1 cellular context compared by ENCODE assay signal in the genomic region with DNA sequence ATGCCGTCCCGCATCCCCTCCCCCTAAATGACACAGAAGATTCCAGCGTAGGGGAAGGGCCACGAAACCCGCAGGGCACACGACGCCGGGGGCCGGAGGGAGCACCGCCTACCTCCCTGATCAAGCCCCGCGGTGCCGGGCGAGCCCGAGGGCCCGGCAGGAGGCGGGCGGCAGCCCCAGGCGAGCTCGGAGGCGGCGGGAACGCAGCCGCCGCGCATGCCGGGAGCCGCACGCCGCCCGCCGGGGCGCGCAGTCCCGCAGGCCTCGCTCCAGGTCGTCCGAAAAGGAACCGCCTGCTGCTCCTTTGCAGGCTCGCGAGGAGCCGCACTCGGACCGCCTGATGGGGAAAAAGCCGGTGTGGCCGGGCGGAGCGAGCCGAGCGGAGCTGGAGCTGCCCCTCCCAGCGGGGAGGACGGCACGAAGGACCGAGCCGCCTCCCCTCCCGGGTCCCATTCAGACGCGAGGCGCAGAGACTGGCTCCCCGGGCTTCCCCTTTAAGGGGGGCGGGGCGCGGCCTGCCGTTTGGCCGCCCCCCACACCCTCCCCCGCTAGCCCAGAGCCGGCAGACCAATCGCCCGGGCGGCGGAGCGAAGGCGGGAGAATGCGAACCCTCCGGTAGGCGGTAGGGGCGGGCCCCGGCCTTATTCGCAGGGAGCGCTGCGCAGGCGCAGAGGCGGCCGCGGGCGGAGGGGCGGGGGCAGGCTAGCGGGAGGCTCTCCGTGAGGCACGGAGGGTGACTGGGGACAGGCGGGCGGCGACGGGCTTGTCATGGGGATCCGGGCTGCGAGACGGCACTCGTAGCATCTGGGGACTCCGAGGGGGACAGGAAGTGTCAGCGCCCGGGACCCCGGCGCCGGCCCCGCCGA.
A peak's percentile ranks its signal among the peaks of the same experiment; 100 is the strongest.
TF ChIP-seq lines count a peak whose summit lies in the region.

No MANE protein-coding gene starts in this region.

TF ChIP-seq in HepG2, 621 proteins besides CTCF, POLR2A, EP300 and RAD21 (continued from another document and continues in another):
- TF ChIP-seq, protein P1, sequence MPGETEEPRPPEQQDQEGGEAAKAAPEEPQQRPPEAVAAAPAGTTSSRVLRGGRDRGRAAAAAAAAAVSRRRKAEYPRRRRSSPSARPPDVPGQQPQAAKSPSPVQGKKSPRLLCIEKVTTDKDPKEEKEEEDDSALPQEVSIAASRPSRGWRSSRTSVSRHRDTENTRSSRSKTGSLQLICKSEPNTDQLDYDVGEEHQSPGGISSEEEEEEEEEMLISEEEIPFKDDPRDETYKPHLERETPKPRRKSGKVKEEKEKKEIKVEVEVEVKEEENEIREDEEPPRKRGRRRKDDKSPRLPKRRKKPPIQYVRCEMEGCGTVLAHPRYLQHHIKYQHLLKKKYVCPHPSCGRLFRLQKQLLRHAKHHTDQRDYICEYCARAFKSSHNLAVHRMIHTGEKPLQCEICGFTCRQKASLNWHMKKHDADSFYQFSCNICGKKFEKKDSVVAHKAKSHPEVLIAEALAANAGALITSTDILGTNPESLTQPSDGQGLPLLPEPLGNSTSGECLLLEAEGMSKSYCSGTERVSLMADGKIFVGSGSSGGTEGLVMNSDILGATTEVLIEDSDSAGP (CRISPR knock-in tag; IDR thresholded peaks at IDR 0.05; ENCODE audit: borderline replicate concordance) = peak; percentile 100
- no peak for TF ChIP-seq ZNF576 (CRISPR knock-in tag; IDR thresholded peaks at IDR 0.05)
- no peak for TF ChIP-seq AHR (CRISPR knock-in tag; IDR thresholded peaks at IDR 0.05)
- no peak for TF ChIP-seq MLLT10 (CRISPR knock-in tag; IDR thresholded peaks at IDR 0.05)
- TF ChIP-seq TERF1 (CRISPR knock-in tag; IDR thresholded peaks at IDR 0.05) = no peak
- TF ChIP-seq ZNF713 (CRISPR knock-in tag; IDR thresholded peaks at IDR 0.05) = 0 out of 2 replicates have a peak, but pooled peaks have one; percentile 41
- TF ChIP-seq CREM (IDR thresholded peaks at IDR 0.05) = no peak
- TF ChIP-seq CREM (CRISPR knock-in tag; IDR thresholded peaks at IDR 0.05) = no peak
- TF ChIP-seq ZNF773 (CRISPR knock-in tag; IDR thresholded peaks at IDR 0.05; ENCODE audit: borderline replicate concordance) = no peak; the same call in 1 of the 2 replicates
- TF ChIP-seq ZNF160 (CRISPR knock-in tag; IDR thresholded peaks at IDR 0.05) = no peak
- no peak for TF ChIP-seq ZNF20 (CRISPR knock-in tag; IDR thresholded peaks at IDR 0.05)
- no peak for TF ChIP-seq POGK (CRISPR knock-in tag; conservative IDR thresholded peaks at IDR 0.05)
- TF ChIP-seq ZNF703 (CRISPR knock-in tag; IDR thresholded peaks at IDR 0.05; ENCODE audit: borderline replicate concordance) = no peak
- TF ChIP-seq, protein P2, sequence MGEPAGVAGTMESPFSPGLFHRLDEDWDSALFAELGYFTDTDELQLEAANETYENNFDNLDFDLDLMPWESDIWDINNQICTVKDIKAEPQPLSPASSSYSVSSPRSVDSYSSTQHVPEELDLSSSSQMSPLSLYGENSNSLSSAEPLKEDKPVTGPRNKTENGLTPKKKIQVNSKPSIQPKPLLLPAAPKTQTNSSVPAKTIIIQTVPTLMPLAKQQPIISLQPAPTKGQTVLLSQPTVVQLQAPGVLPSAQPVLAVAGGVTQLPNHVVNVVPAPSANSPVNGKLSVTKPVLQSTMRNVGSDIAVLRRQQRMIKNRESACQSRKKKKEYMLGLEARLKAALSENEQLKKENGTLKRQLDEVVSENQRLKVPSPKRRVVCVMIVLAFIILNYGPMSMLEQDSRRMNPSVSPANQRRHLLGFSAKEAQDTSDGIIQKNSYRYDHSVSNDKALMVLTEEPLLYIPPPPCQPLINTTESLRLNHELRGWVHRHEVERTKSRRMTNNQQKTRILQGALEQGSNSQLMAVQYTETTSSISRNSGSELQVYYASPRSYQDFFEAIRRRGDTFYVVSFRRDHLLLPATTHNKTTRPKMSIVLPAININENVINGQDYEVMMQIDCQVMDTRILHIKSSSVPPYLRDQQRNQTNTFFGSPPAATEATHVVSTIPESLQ (CRISPR knock-in tag; conservative IDR thresholded peaks at IDR 0.05) = peak; percentile 37; the same call in 1 of the 2 replicates
- no peak for TF ChIP-seq ZNF704 (CRISPR knock-in tag; IDR thresholded peaks at IDR 0.05; ENCODE audit: borderline replicate concordance)
- no peak for TF ChIP-seq ZNF652 (CRISPR knock-in tag; IDR thresholded peaks at IDR 0.05; ENCODE audit: borderline replicate concordance, low read depth)
- TF ChIP-seq, protein P3, sequence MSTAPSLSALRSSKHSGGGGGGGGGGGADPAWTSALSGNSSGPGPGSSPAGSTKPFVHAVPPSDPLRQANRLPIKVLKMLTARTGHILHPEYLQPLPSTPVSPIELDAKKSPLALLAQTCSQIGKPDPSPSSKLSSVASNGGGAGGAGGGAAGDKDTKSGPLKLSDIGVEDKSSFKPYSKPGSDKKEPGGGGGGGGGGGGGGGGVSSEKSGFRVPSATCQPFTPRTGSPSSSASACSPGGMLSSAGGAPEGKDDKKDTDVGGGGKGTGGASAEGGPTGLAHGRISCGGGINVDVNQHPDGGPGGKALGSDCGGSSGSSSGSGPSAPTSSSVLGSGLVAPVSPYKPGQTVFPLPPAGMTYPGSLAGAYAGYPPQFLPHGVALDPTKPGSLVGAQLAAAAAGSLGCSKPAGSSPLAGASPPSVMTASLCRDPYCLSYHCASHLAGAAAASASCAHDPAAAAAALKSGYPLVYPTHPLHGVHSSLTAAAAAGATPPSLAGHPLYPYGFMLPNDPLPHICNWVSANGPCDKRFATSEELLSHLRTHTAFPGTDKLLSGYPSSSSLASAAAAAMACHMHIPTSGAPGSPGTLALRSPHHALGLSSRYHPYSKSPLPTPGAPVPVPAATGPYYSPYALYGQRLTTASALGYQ (CRISPR knock-in tag; IDR thresholded peaks at IDR 0.05) = no peak
- TF ChIP-seq REPIN1 (CRISPR knock-in tag; IDR thresholded peaks at IDR 0.05; ENCODE audit: borderline replicate concordance, low read depth) = 0 out of 2 replicates have a peak, but pooled peaks have one; percentile 80
- no peak for TF ChIP-seq JDP2 (CRISPR knock-in tag; IDR thresholded peaks at IDR 0.05; ENCODE audit: borderline replicate concordance)
- TF ChIP-seq HNRNPK (IDR thresholded peaks at IDR 0.05; ENCODE audit: low read depth, low read length, poor library complexity, severe bottlenecking) = peak; percentile 66
- TF ChIP-seq POGZ (CRISPR knock-in tag; IDR thresholded peaks at IDR 0.05) = peak; percentile 53; the same call in 1 of the 2 replicates
- no peak for TF ChIP-seq ZNF44 (CRISPR knock-in tag; IDR thresholded peaks at IDR 0.05)
- TF ChIP-seq TAF1 (CRISPR knock-in tag; IDR thresholded peaks at IDR 0.05) = peak; percentile 66
- no peak; the same call in 1 of the 2 replicates for TF ChIP-seq ZKSCAN8 (CRISPR knock-in tag; IDR thresholded peaks at IDR 0.05; ENCODE audit: borderline replicate concordance)
- no peak for TF ChIP-seq ZBTB49 (CRISPR knock-in tag; IDR thresholded peaks at IDR 0.05; ENCODE audit: borderline replicate concordance)
- peak; percentile 50 for TF ChIP-seq ATF7-NPFF (CRISPR knock-in tag; IDR thresholded peaks at IDR 0.05; ENCODE audit: low read depth)
- TF ChIP-seq HOXA3 (CRISPR knock-in tag; IDR thresholded peaks at IDR 0.05) = no peak; the same call in 1 of the 2 replicates
- TF ChIP-seq FOXP1 (IDR thresholded peaks at IDR 0.05) = no peak
- no peak for TF ChIP-seq FOXP1 (CRISPR knock-in tag; IDR thresholded peaks at IDR 0.05)
- TF ChIP-seq, protein P4, sequence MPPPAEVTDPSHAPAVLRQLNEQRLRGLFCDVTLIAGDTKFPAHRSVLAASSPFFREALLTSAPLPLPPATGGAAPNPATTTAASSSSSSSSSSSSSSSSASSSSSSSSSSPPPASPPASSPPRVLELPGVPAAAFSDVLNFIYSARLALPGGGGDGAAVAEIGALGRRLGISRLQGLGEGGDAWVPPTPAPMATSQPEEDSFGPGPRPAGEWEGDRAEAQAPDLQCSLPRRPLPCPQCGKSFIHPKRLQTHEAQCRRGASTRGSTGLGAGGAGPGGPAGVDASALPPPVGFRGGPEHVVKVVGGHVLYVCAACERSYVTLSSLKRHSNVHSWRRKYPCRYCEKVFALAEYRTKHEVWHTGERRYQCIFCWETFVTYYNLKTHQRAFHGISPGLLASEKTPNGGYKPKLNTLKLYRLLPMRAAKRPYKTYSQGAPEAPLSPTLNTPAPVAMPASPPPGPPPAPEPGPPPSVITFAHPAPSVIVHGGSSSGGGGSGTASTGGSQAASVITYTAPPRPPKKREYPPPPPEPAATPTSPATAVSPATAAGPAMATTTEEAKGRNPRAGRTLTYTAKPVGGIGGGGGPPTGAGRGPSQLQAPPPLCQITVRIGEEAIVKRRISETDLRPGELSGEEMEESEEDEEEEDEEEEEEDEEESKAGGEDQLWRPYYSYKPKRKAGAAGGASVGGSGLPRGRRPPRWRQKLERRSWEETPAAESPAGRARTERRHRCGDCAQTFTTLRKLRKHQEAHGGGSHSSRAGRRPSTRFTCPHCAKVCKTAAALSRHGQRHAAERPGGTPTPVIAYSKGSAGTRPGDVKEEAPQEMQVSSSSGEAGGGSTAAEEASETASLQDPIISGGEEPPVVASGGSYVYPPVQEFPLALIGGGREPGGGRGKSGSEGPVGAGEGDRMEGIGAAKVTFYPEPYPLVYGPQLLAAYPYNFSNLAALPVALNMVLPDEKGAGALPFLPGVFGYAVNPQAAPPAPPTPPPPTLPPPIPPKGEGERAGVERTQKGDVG (CRISPR knock-in tag; IDR thresholded peaks at IDR 0.05; ENCODE audit: borderline replicate concordance) = no peak
- no peak for TF ChIP-seq RNF219 (CRISPR knock-in tag; IDR thresholded peaks at IDR 0.05)
- TF ChIP-seq ZNF616 (CRISPR knock-in tag; IDR thresholded peaks at IDR 0.05; ENCODE audit: low read depth) = peak; percentile 65; the same call in 1 of the 2 replicates
